ENCODE assay signal across 8 cellular contexts in the genomic region with DNA sequence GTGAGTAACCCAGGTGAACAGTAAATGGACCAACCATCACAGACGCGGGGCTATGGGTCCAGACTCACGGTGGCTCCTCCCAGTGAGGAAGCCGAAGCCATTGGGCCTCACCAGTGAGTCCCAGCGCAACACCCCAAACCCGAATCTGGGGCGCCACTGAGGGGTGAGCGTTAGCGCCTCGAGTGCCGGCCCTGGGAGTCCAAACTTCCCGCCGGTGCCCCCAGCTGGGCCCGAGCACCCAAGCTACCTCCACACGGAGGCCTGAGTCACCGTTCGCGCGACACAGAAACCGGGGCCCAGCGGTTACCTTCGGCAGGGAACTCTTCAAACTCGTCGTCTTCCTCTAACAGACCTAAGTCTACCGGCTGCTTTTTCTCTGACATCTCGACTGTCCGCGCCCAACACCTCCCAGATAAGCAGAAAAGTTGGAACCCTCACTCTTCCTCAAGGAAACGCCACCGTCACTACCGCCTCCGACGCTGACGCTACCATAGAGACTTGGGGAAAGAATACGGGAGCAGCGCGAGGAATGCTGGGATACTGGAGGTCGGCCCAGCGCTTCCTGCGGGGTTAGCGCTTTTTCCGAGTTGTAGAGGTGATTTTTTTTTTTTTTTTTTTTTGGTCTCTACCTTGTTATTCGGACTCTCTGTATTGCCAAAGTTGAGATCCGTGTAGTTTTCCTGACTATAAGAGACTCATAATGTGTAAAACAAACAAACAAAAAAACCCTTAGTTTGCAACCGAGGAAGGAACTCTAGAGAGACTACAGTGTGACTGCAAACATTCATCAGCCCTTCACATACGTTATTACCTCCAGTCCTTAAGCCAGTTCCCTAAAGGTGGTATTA. TPM values are rescaled to one million over a fixed set of nuclear protein-coding genes. Genes with fewer than 3 reads are reported as not detected.
DNase-seq lines count a peak whose midpoint lies in the region; ATAC-seq and TF ChIP-seq lines count a peak whose summit lies in the region.

A gene (minus strand): TSS at position 466 of the 848 bp plus-strand sequence. CDS start 83 bp downstream, at position 383.

- intact Hi-C loops in left colon (cut with DNase I, micrococcal nuclease) = no loop called here

- DNase-seq in AML-193 (lab: John Stamatoyannopoulos, UW) = peak; percentile 80 to 86
- peak; percentile 85 for DNase-seq in NCI-H460 (ENCODE audit: extremely low read depth, low read depth)
- peak; percentile 58 to 63 for DNase-seq in activated CD4-positive, alpha-beta T cell treated with anti-CD3 and anti-CD28 coated beads for 4 hours
- peak; percentile 86 for DNase-seq in coronary artery (ENCODE audit: low spot score)
- DNase-seq in left colon = peak; percentile 83 to 89
- DNase-seq in stimulated activated CD4-positive, alpha-beta T cell treated with anti-CD3 and anti-CD28 coated beads, Interleukin-1b, Interleukin-23, amount 100 ng/mL, for 48 hours = peak; percentile 61

- peak within 1 kb of the TSS; percentile 99 for H3K4me3 ChIP-seq in coronary artery

- TF ChIP-seq CTCF in coronary artery (IDR thresholded peaks at IDR 0.05) = no peak

- peak within 1 kb of the TSS; percentile 90 to 95 for H3K27ac ChIP-seq in coronary artery

- peak; percentile 85 for ATAC-seq in GM19025 (IDR thresholded peaks at IDR 0.05; ENCODE audit: low read depth, unreplicated experiment)
- peak; percentile 83 for ATAC-seq in HG03342 (IDR thresholded peaks at IDR 0.05; ENCODE audit: unreplicated experiment)
- ATAC-seq in left colon = peak; percentile 100

RNA-seq across cellular contexts. Expression of the gene that starts here (rescaled TPM):
- 142 and 222 TPM in 2 replicates for total RNA-seq in NCI-H460 (2014; rRNA removed; shearing (Covaris generic))
- 22.0 and 129 TPM in 2 replicates for polyA plus RNA-seq in NCI-H460 (2014; cell fraction: nucleus; rRNA removed)
- total RNA-seq in left colon = 10 to 100 TPM; 38.7 to 45.8 TPM

Comparison
In these comparisons a context has a peak if more than half of its experiments do, and no peak if none do; other contexts are left out.
1. Peak in every context shown above with its lines: DNase-seq, ATAC-seq, H3K4me3 ChIP-seq and H3K27ac ChIP-seq.